8 cellular contexts compared by ENCODE assay signal in genomic region chr21:33588485-33589335, GRCh38. TPM values are rescaled to one million over a fixed set of nuclear protein-coding genes. Genes with fewer than 3 reads are reported as not detected.
DNase-seq lines count a peak whose midpoint lies in the region; ATAC-seq and TF ChIP-seq lines count a peak whose summit lies in the region.

Gene DONSON (minus strand): TSS chr21:33588684. CDS start chr21:33588641, 43 bp downstream.

- H3K27me3 ChIP-seq in kidney epithelial cell (ENCODE audit: control insufficient read depth, insufficient read depth, low read length): no peaks in the 10 kb centered on the region

- H3K27ac Mint-ChIP-seq in chondrocyte (ENCODE audit: unreplicated experiment): peak within 1 kb of the TSS; percentile 98

- TF ChIP-seq CTCF in chondrocyte (IDR thresholded peaks at IDR 0.05) (peak; percentile 11), kidney epithelial cell (IDR thresholded peaks at IDR 0.05; ENCODE audit: insufficient read depth, low read length, poor library complexity, severe bottlenecking) (no peak)

- H3K4me1 Mint-ChIP-seq in chondrocyte (ENCODE audit: low read depth): peaks cover 25% of the 10 kb centered on the region

- no peaks in the 10 kb centered on the region for H3K9me3 Mint-ChIP-seq in chondrocyte (ENCODE audit: low read depth)

- peak; percentile 86 for DNase-seq in Ammon's horn (ENCODE audit: low spot score)
- peak; percentile 77 for DNase-seq in NCI-H460 (ENCODE audit: extremely low read depth, low read depth)
- peak; percentile 73 to 82 for DNase-seq in activated CD4-positive, alpha-beta T cell treated with anti-CD3 and anti-CD28 coated beads for 24 hours (ENCODE audit: low read depth in 2 of 2)
- peak; percentile 94 for DNase-seq in chondrocyte (ENCODE audit: low spot score)
- DNase-seq in kidney epithelial cell (ENCODE audit: low read depth): no peak
- peak; percentile 61 to 79 for DNase-seq in stimulated activated CD4-positive, alpha-beta T cell treated with anti-CD3 and anti-CD28 coated beads, Interleukin-15, amount 100 ng/mL, for 48 hours (ENCODE audit: low read depth in 2 of 2)

- ATAC-seq in GM19035 (IDR thresholded peaks at IDR 0.05; ENCODE audit: unreplicated experiment) (peak; percentile 90), HG03342 (IDR thresholded peaks at IDR 0.05; ENCODE audit: unreplicated experiment) (peak; percentile 78)

- peaks cover 7% of the 10 kb centered on the region for H3K36me3 Mint-ChIP-seq in chondrocyte (ENCODE audit: low read depth)

- H3K27me3 Mint-ChIP-seq in chondrocyte (ENCODE audit: low read depth): no peaks in the 10 kb centered on the region

- H3K36me3 ChIP-seq in kidney epithelial cell (ENCODE audit: control insufficient read depth, insufficient read depth, low read length): no peaks in the 10 kb centered on the region

- H3K4me3 ChIP-seq in kidney epithelial cell (ENCODE audit: low read depth, low read length): peak within 1 kb of the TSS; percentile 91

- H3K4me3 Mint-ChIP-seq in chondrocyte (ENCODE audit: unreplicated experiment): peak within 1 kb of the TSS; percentile 94

RNA-seq across cellular contexts. Expression of gene DONSON, which starts in this region (rescaled TPM):
- total RNA-seq in NCI-H460 (2014; rRNA removed; shearing (Covaris generic)): 16.0 and 18.0 TPM in 2 replicates
- 32.6 and 45.4 TPM in 2 replicates for polyA plus RNA-seq in NCI-H460 (2014; cell fraction: nucleus; rRNA removed)
- total RNA-seq in chondrocyte (17.9 to 23.9 TPM (median 18.7 TPM) in 3 replicates), kidney epithelial cell (6.8 and 9.1 TPM in 2 replicates)
